Comparison of ENCODE assay signal across 18 cellular contexts in genomic region chr6:44554194-44554593, GRCh38.
"Had no signal": no experiment of that assay in that cellular context is flagged by ENCODE, and none has a peak within 500 bp of the region (broad histone marks: within the 10 kb centered on the region; RNA-seq: fewer than 3 reads in every experiment).

No MANE protein-coding gene starts in this region.

- ATAC-seq: left colon; left lobe of liver; left lung; left ventricle myocardium superior; lower lobe of right lung; mucosa of descending colon; naive thymus-derived CD4-positive, alpha-beta T cell had no signal

- DNase-seq: hippocampal formation; immature natural killer cell; islet precursor cell; kidney; kidney glomerular epithelial cell; left cardiac atrium; left colon; left ventricle myocardium inferior; left ventricle myocardium superior; lower lobe of right lung; mammary epithelial cell; mesenchymal stem cell; mesendoderm; mucosa of descending colon; naive B cell; naive thymus-derived CD4-positive, alpha-beta T cell had no signal
